In the genomic region with DNA sequence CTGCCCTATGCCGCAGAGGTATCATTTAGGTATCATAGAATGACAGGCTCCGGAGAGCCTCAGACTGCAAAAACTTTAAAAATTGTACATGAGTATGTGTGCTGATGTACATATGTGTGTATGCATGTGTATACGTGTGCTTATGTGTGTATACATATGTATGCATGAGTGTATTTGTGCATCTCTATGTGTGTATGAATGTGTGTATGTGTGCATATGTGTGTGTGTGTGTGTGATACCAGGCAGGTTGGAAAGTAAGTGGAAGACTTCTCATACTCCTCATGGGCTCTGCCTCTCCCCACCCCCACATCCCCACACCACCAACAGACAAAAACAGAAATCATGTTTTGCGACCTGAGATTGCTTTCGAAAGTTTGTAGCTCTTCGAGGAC, we compare ENCODE assay signal across 1 cellular context.
TF ChIP-seq lines count a peak whose summit lies in the region.

No MANE protein-coding gene starts in this region.

TF ChIP-seq in HEK293, 187 proteins besides CTCF, POLR2A, EP300 and RAD21 (continued from another document and continues in another):
- TF ChIP-seq ZNF830 (tag by site-specific recombination; IDR thresholded peaks at IDR 0.05; ENCODE audit: low read depth): no peak
- no peak for TF ChIP-seq HOXA7 (CRISPR knock-in tag; IDR thresholded peaks at IDR 0.05; ENCODE audit: borderline replicate concordance)
- no peak for TF ChIP-seq ZNF558 (tag by site-specific recombination; IDR thresholded peaks at IDR 0.05)
- TF ChIP-seq ZNF146 (tag by site-specific recombination; IDR thresholded peaks at IDR 0.05): no peak
- TF ChIP-seq MEIS1 (CRISPR knock-in tag; IDR thresholded peaks at IDR 0.05; ENCODE audit: borderline replicate concordance): no peak
- TF ChIP-seq, protein P1, sequence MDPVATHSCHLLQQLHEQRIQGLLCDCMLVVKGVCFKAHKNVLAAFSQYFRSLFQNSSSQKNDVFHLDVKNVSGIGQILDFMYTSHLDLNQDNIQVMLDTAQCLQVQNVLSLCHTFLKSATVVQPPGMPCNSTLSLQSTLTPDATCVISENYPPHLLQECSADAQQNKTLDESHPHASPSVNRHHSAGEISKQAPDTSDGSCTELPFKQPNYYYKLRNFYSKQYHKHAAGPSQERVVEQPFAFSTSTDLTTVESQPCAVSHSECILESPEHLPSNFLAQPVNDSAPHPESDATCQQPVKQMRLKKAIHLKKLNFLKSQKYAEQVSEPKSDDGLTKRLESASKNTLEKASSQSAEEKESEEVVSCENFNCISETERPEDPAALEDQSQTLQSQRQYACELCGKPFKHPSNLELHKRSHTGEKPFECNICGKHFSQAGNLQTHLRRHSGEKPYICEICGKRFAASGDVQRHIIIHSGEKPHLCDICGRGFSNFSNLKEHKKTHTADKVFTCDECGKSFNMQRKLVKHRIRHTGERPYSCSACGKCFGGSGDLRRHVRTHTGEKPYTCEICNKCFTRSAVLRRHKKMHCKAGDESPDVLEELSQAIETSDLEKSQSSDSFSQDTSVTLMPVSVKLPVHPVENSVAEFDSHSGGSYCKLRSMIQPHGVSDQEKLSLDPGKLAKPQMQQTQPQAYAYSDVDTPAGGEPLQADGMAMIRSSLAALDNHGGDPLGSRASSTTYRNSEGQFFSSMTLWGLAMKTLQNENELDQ (tag by site-specific recombination; IDR thresholded peaks at IDR 0.05; ENCODE audit: low read depth): no peak
- TF ChIP-seq ZNF600 (tag by site-specific recombination; IDR thresholded peaks at IDR 0.05): no peak
- TF ChIP-seq, protein P2, sequence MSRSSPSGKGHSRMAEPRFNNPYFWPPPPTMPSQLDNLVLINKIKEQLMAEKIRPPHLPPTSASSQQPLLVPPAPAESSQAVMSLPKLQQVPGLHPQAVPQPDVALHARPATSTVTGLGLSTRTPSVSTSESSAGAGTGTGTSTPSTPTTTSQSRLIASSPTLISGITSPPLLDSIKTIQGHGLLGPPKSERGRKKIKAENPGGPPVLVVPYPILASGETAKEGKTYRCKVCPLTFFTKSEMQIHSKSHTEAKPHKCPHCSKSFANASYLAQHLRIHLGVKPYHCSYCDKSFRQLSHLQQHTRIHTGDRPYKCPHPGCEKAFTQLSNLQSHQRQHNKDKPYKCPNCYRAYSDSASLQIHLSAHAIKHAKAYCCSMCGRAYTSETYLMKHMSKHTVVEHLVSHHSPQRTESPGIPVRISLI (tag by site-specific recombination; IDR thresholded peaks at IDR 0.05): no peak
- no peak for TF ChIP-seq ZNF555 (tag by site-specific recombination; conservative IDR thresholded peaks at IDR 0.05)
- no peak for TF ChIP-seq ZNF214 (tag by site-specific recombination; IDR thresholded peaks at IDR 0.05; ENCODE audit: borderline replicate concordance)
- no peak for TF ChIP-seq ZNF560 (tag by site-specific recombination; IDR thresholded peaks at IDR 0.05; ENCODE audit: borderline replicate concordance)
- peak; percentile 74; the same call in 1 of the 2 replicates for TF ChIP-seq ZNF501 (tag by site-specific recombination; IDR thresholded peaks at IDR 0.05)
- no peak for TF ChIP-seq ZNF426 (tag by site-specific recombination; IDR thresholded peaks at IDR 0.05)
- TF ChIP-seq ZNF391 (tag by site-specific recombination; IDR thresholded peaks at IDR 0.05; ENCODE audit: borderline replicate concordance, low read depth): no peak
- TF ChIP-seq, protein P3, sequence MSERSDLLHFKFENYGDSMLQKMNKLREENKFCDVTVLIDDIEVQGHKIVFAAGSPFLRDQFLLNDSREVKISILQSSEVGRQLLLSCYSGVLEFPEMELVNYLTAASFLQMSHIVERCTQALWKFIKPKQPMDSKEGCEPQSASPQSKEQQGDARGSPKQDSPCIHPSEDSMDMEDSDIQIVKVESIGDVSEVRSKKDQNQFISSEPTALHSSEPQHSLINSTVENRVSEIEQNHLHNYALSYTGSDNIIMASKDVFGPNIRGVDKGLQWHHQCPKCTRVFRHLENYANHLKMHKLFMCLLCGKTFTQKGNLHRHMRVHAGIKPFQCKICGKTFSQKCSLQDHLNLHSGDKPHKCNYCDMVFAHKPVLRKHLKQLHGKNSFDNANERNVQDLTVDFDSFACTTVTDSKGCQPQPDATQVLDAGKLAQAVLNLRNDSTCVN (tag by site-specific recombination; optimal IDR thresholded peaks at IDR 0.05): no peak
- no peak for TF ChIP-seq ZNF155 (tag by site-specific recombination; IDR thresholded peaks at IDR 0.05)
- no peak for TF ChIP-seq ZNF596 (tag by site-specific recombination; IDR thresholded peaks at IDR 0.05)
- TF ChIP-seq, protein P4, sequence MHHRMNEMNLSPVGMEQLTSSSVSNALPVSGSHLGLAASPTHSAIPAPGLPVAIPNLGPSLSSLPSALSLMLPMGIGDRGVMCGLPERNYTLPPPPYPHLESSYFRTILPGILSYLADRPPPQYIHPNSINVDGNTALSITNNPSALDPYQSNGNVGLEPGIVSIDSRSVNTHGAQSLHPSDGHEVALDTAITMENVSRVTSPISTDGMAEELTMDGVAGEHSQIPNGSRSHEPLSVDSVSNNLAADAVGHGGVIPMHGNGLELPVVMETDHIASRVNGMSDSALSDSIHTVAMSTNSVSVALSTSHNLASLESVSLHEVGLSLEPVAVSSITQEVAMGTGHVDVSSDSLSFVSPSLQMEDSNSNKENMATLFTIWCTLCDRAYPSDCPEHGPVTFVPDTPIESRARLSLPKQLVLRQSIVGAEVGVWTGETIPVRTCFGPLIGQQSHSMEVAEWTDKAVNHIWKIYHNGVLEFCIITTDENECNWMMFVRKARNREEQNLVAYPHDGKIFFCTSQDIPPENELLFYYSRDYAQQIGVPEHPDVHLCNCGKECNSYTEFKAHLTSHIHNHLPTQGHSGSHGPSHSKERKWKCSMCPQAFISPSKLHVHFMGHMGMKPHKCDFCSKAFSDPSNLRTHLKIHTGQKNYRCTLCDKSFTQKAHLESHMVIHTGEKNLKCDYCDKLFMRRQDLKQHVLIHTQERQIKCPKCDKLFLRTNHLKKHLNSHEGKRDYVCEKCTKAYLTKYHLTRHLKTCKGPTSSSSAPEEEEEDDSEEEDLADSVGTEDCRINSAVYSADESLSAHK (tag by site-specific recombination; IDR thresholded peaks at IDR 0.05): no peak
- TF ChIP-seq ZBTB8A (tag by site-specific recombination; IDR thresholded peaks at IDR 0.05): no peak
- no peak for TF ChIP-seq ZFP3 (tag by site-specific recombination; IDR thresholded peaks at IDR 0.05; ENCODE audit: low read depth)
- TF ChIP-seq BCL11B (tag by site-specific recombination; IDR thresholded peaks at IDR 0.05; ENCODE audit: low read depth): no peak
- TF ChIP-seq, protein P5, sequence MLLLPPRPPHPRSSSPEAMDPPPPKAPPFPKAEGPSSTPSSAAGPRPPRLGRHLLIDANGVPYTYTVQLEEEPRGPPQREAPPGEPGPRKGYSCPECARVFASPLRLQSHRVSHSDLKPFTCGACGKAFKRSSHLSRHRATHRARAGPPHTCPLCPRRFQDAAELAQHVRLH (tag by site-specific recombination; IDR thresholded peaks at IDR 0.05): 0 out of 2 replicates have a peak, but pooled peaks have one; percentile 12
- TF ChIP-seq ZFP41 (tag by site-specific recombination; IDR thresholded peaks at IDR 0.05; ENCODE audit: borderline replicate concordance): no peak
- TF ChIP-seq, protein P6, sequence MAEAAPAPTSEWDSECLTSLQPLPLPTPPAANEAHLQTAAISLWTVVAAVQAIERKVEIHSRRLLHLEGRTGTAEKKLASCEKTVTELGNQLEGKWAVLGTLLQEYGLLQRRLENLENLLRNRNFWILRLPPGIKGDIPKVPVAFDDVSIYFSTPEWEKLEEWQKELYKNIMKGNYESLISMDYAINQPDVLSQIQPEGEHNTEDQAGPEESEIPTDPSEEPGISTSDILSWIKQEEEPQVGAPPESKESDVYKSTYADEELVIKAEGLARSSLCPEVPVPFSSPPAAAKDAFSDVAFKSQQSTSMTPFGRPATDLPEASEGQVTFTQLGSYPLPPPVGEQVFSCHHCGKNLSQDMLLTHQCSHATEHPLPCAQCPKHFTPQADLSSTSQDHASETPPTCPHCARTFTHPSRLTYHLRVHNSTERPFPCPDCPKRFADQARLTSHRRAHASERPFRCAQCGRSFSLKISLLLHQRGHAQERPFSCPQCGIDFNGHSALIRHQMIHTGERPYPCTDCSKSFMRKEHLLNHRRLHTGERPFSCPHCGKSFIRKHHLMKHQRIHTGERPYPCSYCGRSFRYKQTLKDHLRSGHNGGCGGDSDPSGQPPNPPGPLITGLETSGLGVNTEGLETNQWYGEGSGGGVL (tag by site-specific recombination; IDR thresholded peaks at IDR 0.05): peak; percentile 46
- no peak for TF ChIP-seq ZNF660 (tag by site-specific recombination; IDR thresholded peaks at IDR 0.05)
- TF ChIP-seq, protein P7, sequence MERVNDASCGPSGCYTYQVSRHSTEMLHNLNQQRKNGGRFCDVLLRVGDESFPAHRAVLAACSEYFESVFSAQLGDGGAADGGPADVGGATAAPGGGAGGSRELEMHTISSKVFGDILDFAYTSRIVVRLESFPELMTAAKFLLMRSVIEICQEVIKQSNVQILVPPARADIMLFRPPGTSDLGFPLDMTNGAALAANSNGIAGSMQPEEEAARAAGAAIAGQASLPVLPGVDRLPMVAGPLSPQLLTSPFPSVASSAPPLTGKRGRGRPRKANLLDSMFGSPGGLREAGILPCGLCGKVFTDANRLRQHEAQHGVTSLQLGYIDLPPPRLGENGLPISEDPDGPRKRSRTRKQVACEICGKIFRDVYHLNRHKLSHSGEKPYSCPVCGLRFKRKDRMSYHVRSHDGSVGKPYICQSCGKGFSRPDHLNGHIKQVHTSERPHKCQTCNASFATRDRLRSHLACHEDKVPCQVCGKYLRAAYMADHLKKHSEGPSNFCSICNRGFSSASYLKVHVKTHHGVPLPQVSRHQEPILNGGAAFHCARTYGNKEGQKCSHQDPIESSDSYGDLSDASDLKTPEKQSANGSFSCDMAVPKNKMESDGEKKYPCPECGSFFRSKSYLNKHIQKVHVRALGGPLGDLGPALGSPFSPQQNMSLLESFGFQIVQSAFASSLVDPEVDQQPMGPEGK (tag by site-specific recombination; IDR thresholded peaks at IDR 0.05): no peak
- TF ChIP-seq ZNF239 (tag by site-specific recombination; IDR thresholded peaks at IDR 0.05): no peak
- TF ChIP-seq TCF7L2 (IDR thresholded peaks at IDR 0.05; ENCODE audit: borderline replicate concordance, low read depth, low read length): no peak
- TF ChIP-seq, protein P8, sequence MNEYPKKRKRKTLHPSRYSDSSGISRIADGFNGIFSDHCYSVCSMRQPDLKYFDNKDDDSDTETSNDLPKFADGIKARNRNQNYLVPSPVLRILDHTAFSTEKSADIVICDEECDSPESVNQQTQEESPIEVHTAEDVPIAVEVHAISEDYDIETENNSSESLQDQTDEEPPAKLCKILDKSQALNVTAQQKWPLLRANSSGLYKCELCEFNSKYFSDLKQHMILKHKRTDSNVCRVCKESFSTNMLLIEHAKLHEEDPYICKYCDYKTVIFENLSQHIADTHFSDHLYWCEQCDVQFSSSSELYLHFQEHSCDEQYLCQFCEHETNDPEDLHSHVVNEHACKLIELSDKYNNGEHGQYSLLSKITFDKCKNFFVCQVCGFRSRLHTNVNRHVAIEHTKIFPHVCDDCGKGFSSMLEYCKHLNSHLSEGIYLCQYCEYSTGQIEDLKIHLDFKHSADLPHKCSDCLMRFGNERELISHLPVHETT (tag by site-specific recombination; IDR thresholded peaks at IDR 0.05): no peak
- TF ChIP-seq ZNF114 (tag by site-specific recombination; IDR thresholded peaks at IDR 0.05): no peak
- TF ChIP-seq, protein P9, sequence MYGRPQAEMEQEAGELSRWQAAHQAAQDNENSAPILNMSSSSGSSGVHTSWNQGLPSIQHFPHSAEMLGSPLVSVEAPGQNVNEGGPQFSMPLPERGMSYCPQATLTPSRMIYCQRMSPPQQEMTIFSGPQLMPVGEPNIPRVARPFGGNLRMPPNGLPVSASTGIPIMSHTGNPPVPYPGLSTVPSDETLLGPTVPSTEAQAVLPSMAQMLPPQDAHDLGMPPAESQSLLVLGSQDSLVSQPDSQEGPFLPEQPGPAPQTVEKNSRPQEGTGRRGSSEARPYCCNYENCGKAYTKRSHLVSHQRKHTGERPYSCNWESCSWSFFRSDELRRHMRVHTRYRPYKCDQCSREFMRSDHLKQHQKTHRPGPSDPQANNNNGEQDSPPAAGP (tag by site-specific recombination; IDR thresholded peaks at IDR 0.05): no peak
- peak; percentile 30; the same call in 1 of the 2 replicates for TF ChIP-seq PRDM1 (tag by site-specific recombination; IDR thresholded peaks at IDR 0.05)
- no peak for TF ChIP-seq ZNF621 (tag by site-specific recombination; IDR thresholded peaks at IDR 0.05)
- TF ChIP-seq SALL2 (tag by site-specific recombination; IDR thresholded peaks at IDR 0.05; ENCODE audit: borderline replicate concordance): no peak
- TF ChIP-seq GLIS2 (tag by site-specific recombination; IDR thresholded peaks at IDR 0.05): no peak
- TF ChIP-seq REPIN1 (tag by site-specific recombination; IDR thresholded peaks at IDR 0.05; ENCODE audit: low read depth): no peak
- peak; percentile 44; the same call in 1 of the 2 replicates for TF ChIP-seq KLF9 (tag by site-specific recombination; IDR thresholded peaks at IDR 0.05; ENCODE audit: low read depth)
- no peak for TF ChIP-seq ZBTB17 (tag by site-specific recombination; IDR thresholded peaks at IDR 0.05)
- TF ChIP-seq, protein P10, sequence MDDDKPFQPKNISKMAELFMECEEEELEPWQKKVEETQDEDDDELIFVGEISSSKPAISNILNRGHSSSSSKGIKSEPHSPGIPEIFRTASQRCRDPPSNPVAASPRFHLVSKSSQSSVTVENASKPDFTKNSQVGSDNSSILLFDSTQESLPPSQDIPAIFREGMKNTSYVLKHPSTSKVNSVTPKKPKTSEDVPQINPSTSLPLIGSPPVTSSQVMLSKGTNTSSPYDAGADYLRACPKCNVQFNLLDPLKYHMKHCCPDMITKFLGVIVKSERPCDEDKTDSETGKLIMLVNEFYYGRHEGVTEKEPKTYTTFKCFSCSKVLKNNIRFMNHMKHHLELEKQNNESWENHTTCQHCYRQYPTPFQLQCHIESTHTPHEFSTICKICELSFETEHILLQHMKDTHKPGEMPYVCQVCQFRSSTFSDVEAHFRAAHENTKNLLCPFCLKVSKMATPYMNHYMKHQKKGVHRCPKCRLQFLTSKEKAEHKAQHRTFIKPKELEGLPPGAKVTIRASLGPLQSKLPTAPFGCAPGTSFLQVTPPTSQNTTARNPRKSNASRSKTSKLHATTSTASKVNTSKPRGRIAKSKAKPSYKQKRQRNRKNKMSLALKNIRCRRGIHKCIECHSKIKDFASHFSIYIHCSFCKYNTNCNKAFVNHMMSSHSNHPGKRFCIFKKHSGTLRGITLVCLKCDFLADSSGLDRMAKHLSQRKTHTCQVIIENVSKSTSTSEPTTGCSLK (tag by site-specific recombination; IDR thresholded peaks at IDR 0.05): no peak
- TF ChIP-seq ZNF292 (tag by site-specific recombination; IDR thresholded peaks at IDR 0.05; ENCODE audit: borderline replicate concordance, low read depth): no peak
- no peak for TF ChIP-seq ZNF707 (tag by site-specific recombination; IDR thresholded peaks at IDR 0.05)
